In the genomic region with DNA sequence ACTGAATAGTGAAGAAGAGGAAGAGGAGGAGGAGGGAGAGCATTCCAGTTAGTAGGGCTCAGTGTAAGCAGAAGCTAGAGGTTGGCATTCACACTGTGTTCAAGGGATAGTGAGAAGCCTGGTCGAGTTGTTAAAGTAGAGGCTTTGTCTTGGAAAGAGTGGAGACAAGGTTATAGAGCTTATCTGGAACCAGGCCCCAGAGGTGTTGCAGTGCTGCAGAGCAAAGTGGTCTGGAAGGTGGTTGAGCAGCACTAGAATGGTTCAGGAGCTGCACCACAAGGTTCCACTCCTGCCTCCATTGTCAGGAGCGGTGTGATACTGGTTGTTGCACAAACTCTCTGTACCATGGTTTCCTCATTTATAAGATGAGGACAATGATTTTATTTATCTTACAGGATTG, we compare ENCODE assay signal across 20 cellular contexts.
"Had no signal": no experiment of that assay in that cellular context is flagged by ENCODE, and none has a peak within 500 bp of the region (broad histone marks: within the 10 kb centered on the region; RNA-seq: fewer than 3 reads in every experiment).

No MANE protein-coding gene starts in this region.

- H3K9me3 ChIP-seq: esophagus squamous epithelium, gastrocnemius medialis, prostate gland, spleen, testis, vagina had no signal

- H3K4me1 ChIP-seq: esophagus squamous epithelium, prostate gland, testis had no signal

- DNase-seq: activated CD4-positive, alpha-beta memory T cell treated with anti-CD3 and anti-CD28 coated beads for 36 hours; activated CD4-positive, alpha-beta T cell treated with anti-CD3 and anti-CD28 coated beads for 48 hours; activated effector memory CD4-positive, alpha-beta T cell treated with Interleukin-2 at 50 U/mL for 16 hours; activated naive CD4-positive, alpha-beta T cell treated with anti-CD3 and anti-CD28 coated beads for 36 hours; activated naive CD8-positive, alpha-beta T cell treated with anti-CD3 and anti-CD28 coated beads, Interleukin-2, amount 10 ng/mL, durations not matched to agents 7 days and 5 days; activated T-cell treated with anti-CD3 and anti-CD28 coated beads, Interleukin-2, amount 50 U/mL, for 48 hours; amniotic stem cell; esophagus squamous epithelium; gastrocnemius medialis; head of caudate nucleus; hypothalamus; spleen; stimulated activated CD4-positive, alpha-beta T cell treated with anti-CD3 and anti-CD28 coated beads, Interleukin-4, amount 100 ng/mL, for 1 hour; stimulated activated naive CD4-positive, alpha-beta T cell; testis; trophoblast cell had no signal

- H3K9me3 Mint-ChIP-seq: activated CD4-positive, alpha-beta memory T cell treated with anti-CD3 and anti-CD28 coated beads for 36 hours; activated naive CD4-positive, alpha-beta T cell treated with anti-CD3 and anti-CD28 coated beads for 36 hours; activated naive CD8-positive, alpha-beta T cell treated with anti-CD3 and anti-CD28 coated beads, Interleukin-2, amount 10 ng/mL, durations not matched to agents 7 days and 5 days; natural killer cell treated with Interleukin-12 subunit alpha and Interleukin-12 subunit beta and Interleukin-15 and Interleukin-18, amount 100 ng/mL, for 72 hours had no signal

- H3K4me3 Mint-ChIP-seq: activated CD4-positive, alpha-beta memory T cell treated with anti-CD3 and anti-CD28 coated beads for 36 hours; activated naive CD4-positive, alpha-beta T cell treated with anti-CD3 and anti-CD28 coated beads for 36 hours; activated naive CD8-positive, alpha-beta T cell treated with anti-CD3 and anti-CD28 coated beads, Interleukin-2, amount 10 ng/mL, durations not matched to agents 7 days and 5 days; natural killer cell treated with Interleukin-12 subunit alpha and Interleukin-12 subunit beta and Interleukin-15 and Interleukin-18, amount 100 ng/mL, for 72 hours had no signal

- H3K4me3 ChIP-seq: coronary artery, esophagus squamous epithelium, gastrocnemius medialis, prostate gland, spleen, testis, vagina had no signal

- H3K36me3 ChIP-seq: esophagus squamous epithelium, gastrocnemius medialis, prostate gland, spleen, vagina had no signal

- H3K27ac ChIP-seq: coronary artery, esophagus squamous epithelium, gastrocnemius medialis, prostate gland, testis, vagina had no signal

- H3K27me3 ChIP-seq: esophagus squamous epithelium, gastrocnemius medialis, spleen, testis, vagina had no signal

- ATAC-seq: gastrocnemius medialis; natural killer cell treated with Interleukin-12 subunit alpha and Interleukin-12 subunit beta and Interleukin-15 and Interleukin-18, amount 100 ng/mL, for 72 hours had no signal

- H3K27ac Mint-ChIP-seq: activated CD4-positive, alpha-beta memory T cell treated with anti-CD3 and anti-CD28 coated beads for 36 hours; activated naive CD4-positive, alpha-beta T cell treated with anti-CD3 and anti-CD28 coated beads for 36 hours; activated naive CD8-positive, alpha-beta T cell treated with anti-CD3 and anti-CD28 coated beads, Interleukin-2, amount 10 ng/mL, durations not matched to agents 7 days and 5 days; natural killer cell treated with Interleukin-12 subunit alpha and Interleukin-12 subunit beta and Interleukin-15 and Interleukin-18, amount 100 ng/mL, for 72 hours had no signal

- H3K27me3 Mint-ChIP-seq: activated CD4-positive, alpha-beta memory T cell treated with anti-CD3 and anti-CD28 coated beads for 36 hours; activated naive CD8-positive, alpha-beta T cell treated with anti-CD3 and anti-CD28 coated beads, Interleukin-2, amount 10 ng/mL, durations not matched to agents 7 days and 5 days; natural killer cell treated with Interleukin-12 subunit alpha and Interleukin-12 subunit beta and Interleukin-15 and Interleukin-18, amount 100 ng/mL, for 72 hours had no signal
